Comparison of ENCODE assay signal across 8 cellular contexts in the genomic region with DNA sequence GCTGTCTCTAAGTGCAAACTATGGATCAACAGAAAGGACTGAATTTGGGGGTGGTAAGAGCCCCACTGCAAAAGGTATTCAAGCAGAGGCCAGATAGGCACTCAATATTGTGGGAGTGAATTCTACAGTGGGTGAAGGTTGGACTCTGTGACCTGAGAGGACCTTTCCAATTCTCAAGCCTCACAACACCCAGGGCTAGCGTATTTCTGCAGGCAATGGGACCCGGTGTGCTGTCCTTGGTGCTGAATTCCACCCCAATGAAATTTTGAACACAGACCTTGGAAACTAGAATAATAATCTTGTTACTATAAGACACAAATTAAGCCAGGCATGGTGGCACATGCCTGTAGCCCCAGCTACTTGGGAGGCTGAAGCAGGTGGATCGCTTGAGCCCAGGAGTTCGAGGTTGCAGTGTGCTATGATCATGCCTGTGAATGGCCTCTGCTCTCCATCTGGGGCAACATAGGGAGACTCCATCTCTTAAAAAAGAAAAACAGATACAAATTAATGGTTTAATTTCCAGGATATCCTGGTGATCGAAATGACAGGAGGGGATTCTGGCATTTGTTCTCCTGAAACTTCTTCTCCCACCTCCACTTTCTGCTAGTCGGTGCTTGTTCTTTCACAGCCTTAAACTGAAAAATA.
DNase-seq lines count a peak whose midpoint lies in the region; ATAC-seq and TF ChIP-seq lines count a peak whose summit lies in the region.
"Had no signal": no experiment of that assay in that cellular context is flagged by ENCODE, and none has a peak within 500 bp of the region (broad histone marks: within the 10 kb centered on the region; RNA-seq: fewer than 3 reads in every experiment).

No MANE protein-coding gene starts in this region.

- no peaks in the 10 kb centered on the region for H3K4me1 ChIP-seq in body of pancreas

- TF ChIP-seq POLR2A in body of pancreas (IDR thresholded peaks at IDR 0.05): no peak

- in situ Hi-C loops in GM13976 (cut with MboI; ENCODE audit: low sequenced_read_pairs, unreplicated experiment): no loop called here

- DNase-seq in GM13976 (ENCODE audit: low spot score): peak; percentile 55
- peak; percentile 57 for DNase-seq in LoVo (ENCODE audit: low spot score)
- DNase-seq in body of pancreas: peak; percentile 14 to 35 (median 24)
- peak; percentile 34 for DNase-seq in mucosa of gallbladder (ENCODE audit: low spot score)
- no peak for DNase-seq in NCI-H2107 (lab: John Stamatoyannopoulos, UW)
- DNase-seq in SIG-M5 treated with dmso at 0.1 percent for 504 hours (lab: John Stamatoyannopoulos, UW; ENCODE audit: unreplicated experiment): no peak
- no peak for DNase-seq in NCI-H1048 (lab: John Stamatoyannopoulos, UW)

- H3K4me3 ChIP-seq in body of pancreas: no peak overlapping the region

- H3K27me3 ChIP-seq in body of pancreas: no peaks in the 10 kb centered on the region

- intact Hi-C loops in body of pancreas (cut with DNase I): no loop called here

- no peaks in the 10 kb centered on the region for H3K9me3 ChIP-seq in body of pancreas

- H3K36me3 ChIP-seq in body of pancreas (replicated peaks in 1 of 2; ENCODE audit: insufficient read depth in 1 of 2, low read depth in 2 of 2): no peaks in the 10 kb centered on the region

- no peak for ATAC-seq in body of pancreas
- ATAC-seq: left colon had no signal

- WGBS in body of pancreas, 2 donors: 38 to 40% methylated on average over 6 of the region's 6 CpGs

- no peak for TF ChIP-seq CTCF in GM13976 (IDR thresholded peaks at IDR 0.05; ENCODE audit: borderline replicate concordance, control extremely low read depth, extremely low read depth, insufficient read depth, missing control alignments)
- no peak for TF ChIP-seq CTCF in body of pancreas (IDR thresholded peaks at IDR 0.05)

- no peak overlapping the region for H3K27ac ChIP-seq in body of pancreas

Comparison
In these comparisons a context has a peak if more than half of its experiments do, and no peak if none do; other contexts are left out.
1. DNase-seq: peak in GM13976 (single experiment), LoVo (single experiment), body of pancreas (4 of 4) and mucosa of gallbladder (single experiment); none in NCI-H2107 (single experiment), SIG-M5 treated with dmso at 0.1 percent for 504 hours (single experiment) and NCI-H1048 (single experiment).